9 cellular contexts compared by ENCODE assay signal in genomic region chr11:35029979-35030378, GRCh38.
DNase-seq lines count a peak whose midpoint lies in the region; ATAC-seq and TF ChIP-seq lines count a peak whose summit lies in the region.
"Had no signal": no experiment of that assay in that cellular context is flagged by ENCODE, and none has a peak within 500 bp of the region (broad histone marks: within the 10 kb centered on the region; RNA-seq: fewer than 3 reads in every experiment).

No MANE protein-coding gene starts in this region.

- H2BK15ac ChIP-seq in neuronal stem cell (ENCODE audit: low read length), result no peak overlapping the region

- no peaks in the 10 kb centered on the region for H3K27me3 Mint-ChIP-seq in activated naive CD8-positive, alpha-beta T cell treated with anti-CD3 and anti-CD28 coated beads, Interleukin-2, amount 50 U/mL, for 24 hours

- H3K9ac ChIP-seq in neuronal stem cell (ENCODE audit: low read depth, low read length, poor library complexity), result no peak overlapping the region
- H3K9ac ChIP-seq: KMS-11 had no signal

- H2BK12ac ChIP-seq in neuronal stem cell (ENCODE audit: low read length), result no peak overlapping the region

- peak overlapping the region; percentile 76 for H3K27ac Mint-ChIP-seq in activated naive CD8-positive, alpha-beta T cell treated with anti-CD3 and anti-CD28 coated beads, Interleukin-2, amount 50 U/mL, for 24 hours

- H2AK5ac ChIP-seq in neuronal stem cell (ENCODE audit: low read depth, low read length), result no peak overlapping the region

- no peaks in the 10 kb centered on the region for H3K36me3 ChIP-seq in neuronal stem cell (replicated peaks in 1 of 2; ENCODE audit: control insufficient read depth in 2 of 2, insufficient read depth in 2 of 2, low read length in 2 of 2)

- H3K27ac ChIP-seq in neuronal stem cell (replicated peaks; ENCODE audit: low read length), result no peak overlapping the region
- H3K27ac ChIP-seq: KMS-11 had no signal

- H3K4ac ChIP-seq in neuronal stem cell (ENCODE audit: low read length), result no peak overlapping the region

- H2BK120ac ChIP-seq in neuronal stem cell (ENCODE audit: low read depth, low read length), result no peak overlapping the region

- POLR2A ChIA-PET in HEK293T (lab: Yijun Ruan, JAX), result no interaction called here

- H3K4me3 ChIP-seq in skeletal muscle cell (ENCODE audit: low read depth, low read length), result no peak overlapping the region
- H3K4me3 ChIP-seq in neuronal stem cell (ENCODE audit: low read length in 2 of 2), result no peak overlapping the region

- no peaks in the 10 kb centered on the region for H3K79me1 ChIP-seq in neuronal stem cell (ENCODE audit: low read depth, low read length)

- no CpG with 5 or more reads among the region's 5 CpGs for WGBS in neuronal stem cell (ENCODE audit: extremely low coverage in 2 of 2, insufficient read length in 2 of 2, insufficient replicate concordance in 1 of 2), 2 donors

- peak overlapping the region; percentile 55 for H3K4me3 Mint-ChIP-seq in activated naive CD8-positive, alpha-beta T cell treated with anti-CD3 and anti-CD28 coated beads, Interleukin-2, amount 50 U/mL, for 24 hours

- H4K8ac ChIP-seq in neuronal stem cell (ENCODE audit: low read depth, low read length), result no peak overlapping the region

- peaks cover 4% of the 10 kb centered on the region for H3K36me3 Mint-ChIP-seq in activated naive CD8-positive, alpha-beta T cell treated with anti-CD3 and anti-CD28 coated beads, Interleukin-2, amount 50 U/mL, for 24 hours (ENCODE audit: low read depth)

- peaks cover 15% of the 10 kb centered on the region for H3K9me3 Mint-ChIP-seq in activated naive CD8-positive, alpha-beta T cell treated with anti-CD3 and anti-CD28 coated beads, Interleukin-2, amount 50 U/mL, for 24 hours

- peak; percentile 76 for DNase-seq in EH (ENCODE audit: low read depth)
- DNase-seq in HT1080 (ENCODE audit: low read depth), result peak; percentile 82
- DNase-seq in activated naive CD8-positive, alpha-beta T cell treated with anti-CD3 and anti-CD28 coated beads, Interleukin-2, amount 50 U/mL, for 24 hours, result no peak
- peak; percentile 65 for DNase-seq in skeletal muscle cell (ENCODE audit: low read depth)
- no peak for DNase-seq in GDM1 (lab: John Stamatoyannopoulos, UW)
- DNase-seq in HEK293T (ENCODE audit: extremely low spot score), result no peak
- DNase-seq in neuronal stem cell (ENCODE audit: low spot score), result no peak

- H3K18ac ChIP-seq in neuronal stem cell (ENCODE audit: low read length), result no peak overlapping the region

- CTCF ChIA-PET in HEK293T (lab: Yijun Ruan, JAX), result no interaction called here

- H2BK5ac ChIP-seq in neuronal stem cell (ENCODE audit: low read length), result no peak overlapping the region

- no peak overlapping the region for H3K23ac ChIP-seq in neuronal stem cell (ENCODE audit: low read depth, low read length, poor library complexity)

- no peak overlapping the region for H4K91ac ChIP-seq in neuronal stem cell (ENCODE audit: low read depth, low read length, poor library complexity)

- no peak overlapping the region for H3K4me2 ChIP-seq in neuronal stem cell (ENCODE audit: insufficient read depth, low read length, poor library complexity, severe bottlenecking)
- H3K4me2 ChIP-seq: KMS-11 had no signal

- no peak overlapping the region for H2AFZ ChIP-seq in neuronal stem cell (ENCODE audit: low read length)

- ATAC-seq in GM21381 (IDR thresholded peaks at IDR 0.05; ENCODE audit: unreplicated experiment), result peak; percentile 81
- ATAC-seq in activated naive CD8-positive, alpha-beta T cell treated with anti-CD3 and anti-CD28 coated beads, Interleukin-2, amount 50 U/mL, for 24 hours, result peak; percentile 83

- peaks cover 0 to 2% of the 10 kb centered on the region in 2 donors for H3K9me3 ChIP-seq in neuronal stem cell (replicated peaks in 1 of 2; ENCODE audit: control insufficient read depth in 2 of 2, insufficient read depth in 1 of 2, low read depth in 1 of 2, low read length in 2 of 2)

- peaks cover 48% of the 10 kb centered on the region for H3K4me1 Mint-ChIP-seq in activated naive CD8-positive, alpha-beta T cell treated with anti-CD3 and anti-CD28 coated beads, Interleukin-2, amount 50 U/mL, for 24 hours

- no peaks in the 10 kb centered on the region for H3K27me3 ChIP-seq in neuronal stem cell (ENCODE audit: control insufficient read depth in 3 of 3, insufficient read depth in 3 of 3, low read depth in 1 of 3, low read length in 3 of 3)

- H3K14ac ChIP-seq in neuronal stem cell (ENCODE audit: low read length), result no peak overlapping the region

- no peaks in the 10 kb centered on the region for H3K4me1 ChIP-seq in neuronal stem cell (ENCODE audit: control insufficient read depth in 2 of 2, insufficient read depth in 1 of 2, low read depth in 1 of 2, low read length in 2 of 2)

TF ChIP-seq in HEK293T, 16 proteins besides CTCF, POLR2A, EP300 and RAD21:
- TF ChIP-seq FOXK2 (IDR thresholded peaks at IDR 0.05), result no peak
- TF ChIP-seq FOXM1 (IDR thresholded peaks at IDR 0.05; ENCODE audit: borderline replicate concordance), result no peak
- TF ChIP-seq HDGF (IDR thresholded peaks at IDR 0.05; ENCODE audit: borderline replicate concordance), result no peak
- TF ChIP-seq TARDBP (IDR thresholded peaks at IDR 0.05), result no peak
- TF ChIP-seq L3MBTL2 (conservative IDR thresholded peaks at IDR 0.05), result no peak
- no peak for TF ChIP-seq BHLHE40 (IDR thresholded peaks at IDR 0.05; ENCODE audit: borderline replicate concordance)
- TF ChIP-seq ARNT (IDR thresholded peaks at IDR 0.05), result no peak
- TF ChIP-seq SP1 (IDR thresholded peaks at IDR 0.05), result no peak
- TF ChIP-seq NFRKB (IDR thresholded peaks at IDR 0.05), result no peak
- no peak for TF ChIP-seq PKNOX1 (IDR thresholded peaks at IDR 0.05)
- no peak for TF ChIP-seq FOXA1 (IDR thresholded peaks at IDR 0.05)
- no peak for TF ChIP-seq LEF1 (IDR thresholded peaks at IDR 0.05; ENCODE audit: borderline replicate concordance)
- TF ChIP-seq SUZ12 (IDR thresholded peaks at IDR 0.05), result no peak
- TF ChIP-seq ELF4 (IDR thresholded peaks at IDR 0.05), result no peak
- no peak for TF ChIP-seq CTBP1 (IDR thresholded peaks at IDR 0.05; ENCODE audit: borderline replicate concordance)
TF ChIP-seq in HEK293T: peak in this region for 0.

Comparison
In these comparisons a context has a peak if more than half of its experiments do, and no peak if none do; other contexts are left out.
1. DNase-seq: peak in EH (single experiment), HT1080 (single experiment) and skeletal muscle cell (single experiment); none in activated naive CD8-positive, alpha-beta T cell treated with anti-CD3 and anti-CD28 coated beads, Interleukin-2, amount 50 U/mL, for 24 hours (single experiment), GDM1 (single experiment), HEK293T (single experiment) and neuronal stem cell (single experiment).